ENCODE assay signal across 18 cellular contexts in the genomic region with DNA sequence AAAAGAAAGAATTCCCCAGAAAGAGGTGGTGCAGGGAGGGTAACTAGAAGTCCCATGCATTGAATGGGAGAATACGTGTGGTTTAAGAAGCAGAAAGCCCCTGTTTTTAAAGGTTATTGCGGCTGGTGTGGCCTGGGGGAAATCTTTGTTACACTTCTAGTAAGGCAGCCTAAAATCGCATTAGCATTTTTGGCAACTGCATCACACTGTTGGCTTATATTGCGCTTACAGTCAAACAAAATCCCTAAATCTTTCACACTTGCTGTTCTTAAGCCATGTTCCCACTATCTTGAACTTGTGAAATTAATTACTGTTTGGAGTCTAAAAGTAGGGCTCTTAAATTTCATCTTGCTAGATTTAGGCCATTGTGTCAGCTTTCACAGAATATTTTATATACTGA.
"Had no signal": no experiment of that assay in that cellular context is flagged by ENCODE, and none has a peak within 500 bp of the region (broad histone marks: within the 10 kb centered on the region; RNA-seq: fewer than 3 reads in every experiment).

No MANE protein-coding gene starts in this region.

- H3K27ac ChIP-seq: colonic mucosa, lower lobe of right lung, parathyroid adenoma, upper lobe of left lung had no signal

- H3K9me3 Mint-ChIP-seq: activated CD8-positive, alpha-beta T cell treated with anti-CD3 and anti-CD28 coated beads for 36 hours; activated T-cell treated with anti-CD3 and anti-CD28 coated beads, Interleukin-2, amount 50 U/mL, for 4 hours; immature natural killer cell; stimulated activated naive CD8-positive, alpha-beta T cell treated with anti-CD3 and anti-CD28 coated beads, Interleukin-15, Interleukin-2, amounts not matched to agents 100 ng/mL and 50 ng/mL, for 24 hours; WTC11 had no signal

- H3K27me3 ChIP-seq: colonic mucosa, upper lobe of left lung had no signal

- H3K9me3 ChIP-seq: colonic mucosa, lower lobe of right lung, upper lobe of left lung had no signal

- H3K4me3 Mint-ChIP-seq: activated CD8-positive, alpha-beta T cell treated with anti-CD3 and anti-CD28 coated beads for 36 hours; activated T-cell treated with anti-CD3 and anti-CD28 coated beads, Interleukin-2, amount 50 U/mL, for 4 hours; immature natural killer cell; stimulated activated naive CD8-positive, alpha-beta T cell treated with anti-CD3 and anti-CD28 coated beads, Interleukin-15, Interleukin-2, amounts not matched to agents 100 ng/mL and 50 ng/mL, for 24 hours; T-helper 17 cell; WTC11 had no signal

- ATAC-seq: activated CD8-positive, alpha-beta T cell treated with anti-CD3 and anti-CD28 coated beads for 36 hours; activated T-cell treated with anti-CD3 and anti-CD28 coated beads, Interleukin-2, amount 50 U/mL, for 4 hours; lower lobe of right lung; T-helper 17 cell; WTC11 had no signal

- H3K36me3 ChIP-seq: colonic mucosa, lower lobe of right lung, upper lobe of left lung had no signal

- H3K4me1 ChIP-seq: colonic mucosa, lower lobe of right lung, parathyroid adenoma, upper lobe of left lung had no signal

- H3K36me3 Mint-ChIP-seq: immature natural killer cell, WTC11 had no signal

- H3K4me3 ChIP-seq: colonic mucosa, lower lobe of right lung, skin epidermis, upper lobe of left lung had no signal

- H3K27ac Mint-ChIP-seq: activated CD8-positive, alpha-beta T cell treated with anti-CD3 and anti-CD28 coated beads for 36 hours; immature natural killer cell; stimulated activated naive CD8-positive, alpha-beta T cell treated with anti-CD3 and anti-CD28 coated beads, Interleukin-15, Interleukin-2, amounts not matched to agents 100 ng/mL and 50 ng/mL, for 24 hours; T-helper 17 cell; WTC11 had no signal

- DNase-seq: activated CD4-positive, alpha-beta T cell treated with anti-CD3 and anti-CD28 coated beads for 48 hours; activated CD8-positive, alpha-beta T cell treated with anti-CD3 and anti-CD28 coated beads for 36 hours; activated effector memory CD4-positive, alpha-beta T cell treated with Interleukin-2 at 50 U/mL for 16 hours; activated naive CD4-positive, alpha-beta T cell treated with anti-CD3 and anti-CD28 coated beads, Interleukin-2, amount 50 U/mL, for 16 hours; activated T-cell treated with anti-CD3 and anti-CD28 coated beads, Interleukin-2, amount 50 U/mL, for 4 hours; central memory CD4-positive, alpha-beta T cell; colonic mucosa; foreskin melanocyte; head of caudate nucleus; immature natural killer cell; lower lobe of right lung; midbrain; T-helper 17 cell; upper lobe of left lung had no signal
